Comparison of ENCODE assay signal across 18 cellular contexts in genomic region chr18:25853716-25854465, GRCh38.
"Had no signal": no experiment of that assay in that cellular context is flagged by ENCODE, and none has a peak within 500 bp of the region (broad histone marks: within the 10 kb centered on the region; RNA-seq: fewer than 3 reads in every experiment).

No MANE protein-coding gene starts in this region.

- H3K27ac ChIP-seq: coronary artery, gastrocnemius medialis, pancreas, thyroid gland, vagina had no signal

- DNase-seq: activated B cell treated with CpG ODN at 0.5 μM for 24 hours; activated CD4-positive, alpha-beta T cell treated with anti-CD3 and anti-CD28 coated beads, Interleukin-2, amount 50 U/mL, for 1 hour; activated effector memory CD4-positive, alpha-beta T cell treated with Interleukin-2 at 50 U/mL for 16 hours; activated T-cell treated with anti-CD3 and anti-CD28 coated beads for 4 hours; effector CD4-positive, alpha-beta T cell; gastrocnemius medialis; kidney glomerular epithelial cell; mucosa of descending colon; pancreas; stimulated activated CD4-positive, alpha-beta T cell treated with anti-CD3 and anti-CD28 coated beads, Interleukin-15, amount 100 ng/mL, for 24 hours; T-helper 2 cell; thyroid gland had no signal

- H3K27me3 ChIP-seq: gastrocnemius medialis, pancreas, thyroid gland, vagina had no signal

- H3K27ac Mint-ChIP-seq: activated B cell treated with CpG ODN at 0.5 μM for 24 hours; activated naive CD4-positive, alpha-beta T cell treated with anti-CD3 and anti-CD28 coated beads, Interleukin-2, amount 50 U/mL, for 72 hours; natural killer cell treated with Interleukin-12 subunit alpha and Interleukin-12 subunit beta and Interleukin-15 and Interleukin-18, amount 100 ng/mL, for 72 hours had no signal

- H3K36me3 ChIP-seq: gastrocnemius medialis, pancreas, thyroid gland, vagina had no signal

- H3K9me3 ChIP-seq: gastrocnemius medialis, mucosa of descending colon, pancreas, thyroid gland, vagina had no signal

- H3K4me1 Mint-ChIP-seq: activated B cell treated with CpG ODN at 0.5 μM for 24 hours had no signal

- FAIRE-seq: pancreas, TTC549 had no signal

- H3K9me3 Mint-ChIP-seq: activated B cell treated with CpG ODN at 0.5 μM for 24 hours; activated naive CD4-positive, alpha-beta T cell treated with anti-CD3 and anti-CD28 coated beads, Interleukin-2, amount 50 U/mL, for 72 hours; natural killer cell treated with Interleukin-12 subunit alpha and Interleukin-12 subunit beta and Interleukin-15 and Interleukin-18, amount 100 ng/mL, for 72 hours had no signal

- H3K4me1 ChIP-seq: gastrocnemius medialis, pancreas, thyroid gland, vagina had no signal

- H3K4me3 Mint-ChIP-seq: activated B cell treated with CpG ODN at 0.5 μM for 24 hours; natural killer cell treated with Interleukin-12 subunit alpha and Interleukin-12 subunit beta and Interleukin-15 and Interleukin-18, amount 100 ng/mL, for 72 hours had no signal

- H3K36me3 Mint-ChIP-seq: activated naive CD4-positive, alpha-beta T cell treated with anti-CD3 and anti-CD28 coated beads, Interleukin-2, amount 50 U/mL, for 72 hours; natural killer cell treated with Interleukin-12 subunit alpha and Interleukin-12 subunit beta and Interleukin-15 and Interleukin-18, amount 100 ng/mL, for 72 hours had no signal

- ATAC-seq: activated naive CD4-positive, alpha-beta T cell treated with anti-CD3 and anti-CD28 coated beads, Interleukin-2, amount 50 U/mL, for 72 hours; gastrocnemius medialis; mucosa of descending colon; natural killer cell treated with Interleukin-12 subunit alpha and Interleukin-12 subunit beta and Interleukin-15 and Interleukin-18, amount 100 ng/mL, for 72 hours; pancreas had no signal

- H3K4me3 ChIP-seq: coronary artery, gastrocnemius medialis, lung, mucosa of descending colon, pancreas, thyroid gland, vagina had no signal
